In genomic region chr1:38258085-38258484, GRCh38 we compare ENCODE assay signal across 25 cellular contexts.
"Had no signal": no experiment of that assay in that cellular context is flagged by ENCODE, and none has a peak within 500 bp of the region (broad histone marks: within the 10 kb centered on the region; RNA-seq: fewer than 3 reads in every experiment).

No MANE protein-coding gene starts in this region.

- H3K36me3 ChIP-seq: ovary, suprapubic skin, thyroid gland had no signal

- H3K9me3 Mint-ChIP-seq: stimulated activated effector memory CD8-positive, alpha-beta T cell treated with anti-CD3 and anti-CD28 coated beads, Interleukin-12 subunit alpha, Interleukin-12 subunit beta, amount 100 ng/mL, for 72 hours; type B pancreatic cell had no signal

- H3K4me3 Mint-ChIP-seq: endodermal cell; naive B cell; nephron; stimulated activated effector memory CD8-positive, alpha-beta T cell treated with anti-CD3 and anti-CD28 coated beads, Interleukin-12 subunit alpha, Interleukin-12 subunit beta, amount 100 ng/mL, for 72 hours; type B pancreatic cell had no signal

- DNase-seq: dermis blood vessel endothelial cell; endodermal cell; erythroblast; foreskin keratinocyte; head of caudate nucleus; hippocampal formation; left colon; left ventricle myocardium superior; mesendoderm; naive B cell; nucleus accumbens; ovary; right cardiac atrium; small intestine; stimulated activated CD4-positive, alpha-beta T cell treated with anti-CD3 and anti-CD28 coated beads, Interleukin-2, amount 100 ng/mL, for 48 hours; stimulated activated CD8-positive, alpha-beta memory T cell treated with anti-CD3 and anti-CD28 coated beads, Interleukin-4, amount 100 ng/mL, for 48 hours; stimulated activated naive CD8-positive, alpha-beta T cell treated with anti-CD3 and anti-CD28 coated beads, Interleukin-15, Interleukin-2, amounts not matched to agents 100 U/mL and 50 U/mL, for 24 hours; thyroid gland had no signal

- ATAC-seq: foreskin keratinocyte; left colon; left ventricle myocardium superior; right cardiac atrium; stimulated activated effector memory CD8-positive, alpha-beta T cell treated with anti-CD3 and anti-CD28 coated beads, Interleukin-12 subunit alpha, Interleukin-12 subunit beta, amount 100 ng/mL, for 72 hours; stimulated activated naive CD8-positive, alpha-beta T cell treated with anti-CD3 and anti-CD28 coated beads, Interleukin-15, Interleukin-2, amounts not matched to agents 100 U/mL and 50 U/mL, for 24 hours had no signal

- FAIRE-seq: colon, endothelial cell of umbilical vein, small intestine, urothelium cell line had no signal

- H3K4me1 Mint-ChIP-seq: naive B cell; stimulated activated effector memory CD8-positive, alpha-beta T cell treated with anti-CD3 and anti-CD28 coated beads, Interleukin-12 subunit alpha, Interleukin-12 subunit beta, amount 100 ng/mL, for 72 hours had no signal

- H3K9me3 ChIP-seq: suprapubic skin, thyroid gland had no signal

- H3K4me1 ChIP-seq: foreskin keratinocyte, suprapubic skin, thyroid gland had no signal

- H3K27ac ChIP-seq: foreskin keratinocyte, ovary, suprapubic skin, thyroid gland had no signal

- H3K27me3 ChIP-seq: ovary, thyroid gland had no signal

- H3K27ac Mint-ChIP-seq: endodermal cell; naive B cell; nephron; stimulated activated effector memory CD8-positive, alpha-beta T cell treated with anti-CD3 and anti-CD28 coated beads, Interleukin-12 subunit alpha, Interleukin-12 subunit beta, amount 100 ng/mL, for 72 hours; type B pancreatic cell had no signal

- H3K4me3 ChIP-seq: ovary, suprapubic skin, thyroid gland had no signal

- H3K36me3 Mint-ChIP-seq: stimulated activated effector memory CD8-positive, alpha-beta T cell treated with anti-CD3 and anti-CD28 coated beads, Interleukin-12 subunit alpha, Interleukin-12 subunit beta, amount 100 ng/mL, for 72 hours; type B pancreatic cell had no signal
